Comparison of ENCODE assay signal across 1 cellular context in genomic region chr19:18645035-18645511, GRCh38.
TF ChIP-seq lines count a peak whose summit lies in the region.

No MANE protein-coding gene starts in this region.

TF ChIP-seq in H1, 55 proteins besides CTCF, POLR2A, EP300 and RAD21:
- no peak for TF ChIP-seq GABPA (IDR thresholded peaks at IDR 0.05; ENCODE audit: borderline replicate concordance, insufficient read depth, low read length)
- no peak for TF ChIP-seq RFX5 (IDR thresholded peaks at IDR 0.05; ENCODE audit: borderline replicate concordance, low read depth, low read length)
- TF ChIP-seq MAX (IDR thresholded peaks at IDR 0.05): no peak
- TF ChIP-seq SRF (IDR thresholded peaks at IDR 0.05; ENCODE audit: low read depth, low read length): no peak
- TF ChIP-seq HDAC2 (IDR thresholded peaks at IDR 0.05; ENCODE audit: borderline replicate concordance in 1 of 2, low read depth in 2 of 2, low read length in 2 of 2): no peak
- no peak for TF ChIP-seq ASH2L (IDR thresholded peaks at IDR 0.05; ENCODE audit: low read length)
- no peak for TF ChIP-seq NANOG (IDR thresholded peaks at IDR 0.05; ENCODE audit: insufficient read depth, low read depth, low read length, poor library complexity, severe bottlenecking)
- no peak for TF ChIP-seq YY1 (IDR thresholded peaks at IDR 0.05; ENCODE audit: low read depth, low read length)
